18 cellular contexts compared by ENCODE assay signal in the genomic region with DNA sequence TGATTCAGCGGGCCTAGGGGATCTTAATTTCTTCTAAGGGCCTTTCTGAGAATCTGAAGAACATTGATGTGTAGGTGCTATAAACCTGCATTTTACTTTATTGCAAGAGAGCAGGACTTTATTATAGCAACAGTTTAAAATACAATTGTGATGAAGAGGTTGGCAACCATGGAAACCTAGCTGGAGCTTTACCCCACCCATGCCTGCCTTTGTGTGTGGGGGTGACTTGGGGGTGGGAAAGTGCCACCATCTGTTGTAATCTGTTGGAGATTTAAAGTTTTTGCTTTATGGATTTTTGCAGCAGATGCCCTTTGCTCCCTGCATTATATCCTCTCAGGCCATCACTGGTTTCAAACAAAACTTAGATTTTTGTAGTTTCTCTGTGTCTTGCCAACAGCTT.
"Had no signal": no experiment of that assay in that cellular context is flagged by ENCODE, and none has a peak within 500 bp of the region (broad histone marks: within the 10 kb centered on the region; RNA-seq: fewer than 3 reads in every experiment).

No MANE protein-coding gene starts in this region.

- H3K27ac ChIP-seq: gastroesophageal sphincter, heart right ventricle, pancreas, thoracic aorta had no signal

- H3K36me3 ChIP-seq: pancreas had no signal

- H3K27me3 ChIP-seq: gastroesophageal sphincter, heart right ventricle, pancreas had no signal

- DNase-seq: activated CD4-positive, alpha-beta T cell treated with anti-CD3 and anti-CD28 coated beads for 48 hours; activated CD4-positive, CD25-positive, alpha-beta regulatory T cell; activated CD8-positive, alpha-beta memory T cell treated with anti-CD3 and anti-CD28 coated beads for 24 hours; activated CD8-positive, alpha-beta memory T cell treated with anti-CD3 and anti-CD28 coated beads, Interleukin-2, amount 50 U/mL, for 48 hours; activated effector memory CD4-positive, alpha-beta T cell treated with Interleukin-2 at 50 U/mL for 16 hours; activated naive CD4-positive, alpha-beta T cell treated with anti-CD3 and anti-CD28 coated beads, Interleukin-2, amount 10 ng/mL, durations not matched to agents 7 days and 5 days; activated naive CD8-positive, alpha-beta T cell treated with anti-CD3 and anti-CD28 coated beads, Interleukin-2, amount 50 U/mL, for 24 hours; activated T-cell treated with anti-CD3 and anti-CD28 coated beads, Interleukin-2, amount 50 U/mL, for 48 hours; central memory CD4-positive, alpha-beta T cell; heart right ventricle; immature natural killer cell; kidney glomerular epithelial cell; left ventricle myocardium superior; naive thymus-derived CD8-positive, alpha-beta T cell; pancreas; stimulated activated naive B cell treated with anti-CD40 and anti-IgM and Interleukin-4, amounts not matched to agents 10 μg/mL and 1 μg/mL and 100 μg/mL, for 72 hours had no signal

- H3K4me3 ChIP-seq: gastroesophageal sphincter, heart right ventricle, pancreas, thoracic aorta had no signal

- H3K9me3 ChIP-seq: gastroesophageal sphincter, heart right ventricle, pancreas, thoracic aorta had no signal
